In genomic region chr4:40948017-40948416, GRCh38 we compare ENCODE assay signal across 20 cellular contexts.
DNase-seq lines count a peak whose midpoint lies in the region; ATAC-seq and TF ChIP-seq lines count a peak whose summit lies in the region.
"Had no signal": no experiment of that assay in that cellular context is flagged by ENCODE, and none has a peak within 500 bp of the region (broad histone marks: within the 10 kb centered on the region; RNA-seq: fewer than 3 reads in every experiment).

No MANE protein-coding gene starts in this region.

- H3K9me3 ChIP-seq in right cardiac atrium (ENCODE audit: control insufficient read depth, low read length) (no peaks in the 10 kb centered on the region), esophagus muscularis mucosa (no peaks in the 10 kb centered on the region), sigmoid colon (no peaks in the 10 kb centered on the region)
- H3K9me3 ChIP-seq: BLaER1 treated with 17β-estradiol and CSF1 and Interleukin-3, amounts not matched to agents 10 nM and 100 nM had no signal

- intact Hi-C loops in right cardiac atrium (cut with DNase I) = no loop called here
- intact Hi-C loops in cardiac septum (cut with DNase I) = no loop called here
- intact Hi-C loops in esophagus muscularis mucosa (cut with DNase I) = no loop called here
- intact Hi-C loops in sigmoid colon (cut with DNase I) = no loop called here

- peaks cover 1% of the 10 kb centered on the region for H3K4me1 ChIP-seq in right cardiac atrium (ENCODE audit: control insufficient read depth, insufficient read depth, low read length)
- H3K4me1 ChIP-seq in esophagus muscularis mucosa = peaks cover 5 to 40% (median 30%) of the 10 kb centered on the region in 4 donors
- H3K4me1 ChIP-seq in sigmoid colon = peaks cover 0 to 12% (median 10%) of the 10 kb centered on the region in 4 donors

- H3K27me3 ChIP-seq in right cardiac atrium (ENCODE audit: control insufficient read depth, insufficient read depth) (no peaks in the 10 kb centered on the region), esophagus muscularis mucosa (no peaks in the 10 kb centered on the region), sigmoid colon (no peaks in the 10 kb centered on the region)
- H3K27me3 ChIP-seq: BLaER1 treated with 17β-estradiol and CSF1 and Interleukin-3, amounts not matched to agents 10 nM and 100 nM had no signal

- DNase-seq in right cardiac atrium (no peak), cardiac septum (ENCODE audit: low spot score) (no peak), esophagus muscularis mucosa (ENCODE audit: extremely low spot score) (no peak), left kidney (ENCODE audit: low read depth, low spot score) (peak; percentile 40), sigmoid colon (no peak), C1 segment of cervical spinal cord (lab: John Stamatoyannopoulos, UW) (no peak)
- DNase-seq: CD4-positive, CD25-positive, alpha-beta regulatory T cell; CD8-positive, alpha-beta memory T cell; COR-L47; DMS 273 treated with DMSO at 0.1 percent for 48 hours; DMS53; DND-41; EL; GM23248; HCEC 1CT had no signal

- 59% methylated on average over 6 of the region's 6 CpGs for WGBS in right cardiac atrium
- 25% methylated on average over 6 of the region's 6 CpGs for WGBS in esophagus muscularis mucosa
- 74 to 85% methylated on average over 6 of the region's 6 CpGs for WGBS in sigmoid colon, 2 donors

- H3K4me3 ChIP-seq in right cardiac atrium (ENCODE audit: low read length) (no peak overlapping the region), esophagus muscularis mucosa (no peak overlapping the region), sigmoid colon (no peak overlapping the region)
- H3K4me3 ChIP-seq: BLaER1 treated with 17β-estradiol and CSF1 and Interleukin-3, amounts not matched to agents 10 nM and 100 nM; GM12878; GM23248 had no signal

- H3K27ac ChIP-seq in right cardiac atrium (ENCODE audit: low read length) (peak overlapping the region; percentile 54), esophagus muscularis mucosa (replicated peaks in 1 of 4) (peak overlapping the region; percentile 44 to 72 (median 62)), sigmoid colon (peak overlapping the region in 3 of 4 donors; percentile 31 to 53 (median 38))
- H3K27ac ChIP-seq: BLaER1 treated with 17β-estradiol and CSF1 and Interleukin-3, amounts not matched to agents 10 nM and 100 nM; GM23248 had no signal

- TF ChIP-seq CTCF in esophagus muscularis mucosa (IDR thresholded peaks at IDR 0.05) = no peak
- no peak for TF ChIP-seq CTCF in sigmoid colon (IDR thresholded peaks at IDR 0.05)

- TF ChIP-seq POLR2A in esophagus muscularis mucosa (IDR thresholded peaks at IDR 0.05; ENCODE audit: low read depth) (no peak), sigmoid colon (IDR thresholded peaks at IDR 0.05) (no peak)

- H3K36me3 ChIP-seq in esophagus muscularis mucosa = peaks cover 0 to 5% (median 0%) of the 10 kb centered on the region in 4 donors
- H3K36me3 ChIP-seq in sigmoid colon = peaks cover 0 to 5% (median 2%) of the 10 kb centered on the region in 4 donors

- no peak for ATAC-seq in right cardiac atrium
- no peak for ATAC-seq in GM21526 (IDR thresholded peaks at IDR 0.05; ENCODE audit: low FRiP score, unreplicated experiment)
- ATAC-seq in HG03342 (IDR thresholded peaks at IDR 0.05; ENCODE audit: unreplicated experiment) = no peak
- ATAC-seq: GM12878, HepG2 had no signal

- TF ChIP-seq EP300 in esophagus muscularis mucosa (IDR thresholded peaks at IDR 0.05) = no peak
- TF ChIP-seq EP300 in sigmoid colon (IDR thresholded peaks at IDR 0.05) = no peak
